In the genomic region with DNA sequence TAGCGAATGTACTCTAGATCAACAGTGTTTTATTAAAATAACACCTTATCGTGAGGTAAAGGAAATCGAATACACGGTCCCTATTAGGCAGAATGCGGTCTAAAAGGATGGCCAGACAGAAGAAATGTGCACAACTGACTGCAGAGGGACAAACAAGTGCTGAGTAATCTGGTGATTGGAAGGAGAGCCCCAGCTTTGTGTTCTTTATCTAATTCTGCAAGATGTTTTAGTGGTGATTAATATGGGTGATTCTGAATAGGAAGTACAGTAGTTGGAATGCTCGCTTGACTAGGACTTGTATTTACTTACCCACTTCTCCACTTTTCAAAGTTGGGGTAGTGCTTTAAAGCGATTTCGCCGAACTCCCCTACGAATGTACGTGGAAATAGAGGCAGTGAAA, we compare ENCODE assay signal across 8 cellular contexts. TPM values are rescaled to one million over a fixed set of nuclear protein-coding genes. Genes with fewer than 3 reads are reported as not detected.
DNase-seq lines count a peak whose midpoint lies in the region; ATAC-seq and TF ChIP-seq lines count a peak whose summit lies in the region.

No MANE protein-coding gene starts in this region.

- H3K36me3 ChIP-seq in HUES48 (ENCODE audit: control insufficient read depth, insufficient read depth, low read length) (no peaks in the 10 kb centered on the region), iPS-15b (ENCODE audit: control insufficient read depth, insufficient read depth, low read length) (peaks cover 2% of the 10 kb centered on the region)

- DNase-seq in CD4-positive, alpha-beta T cell = no peak
- no peak for DNase-seq in activated naive CD4-positive, alpha-beta T cell treated with anti-CD3 and anti-CD28 coated beads, Interleukin-2, amount 50 U/mL, for 72 hours (ENCODE audit: low spot score in 2 of 2)
- peak in 1 of 2 donors; percentile 1 for DNase-seq in stimulated activated naive CD8-positive, alpha-beta T cell treated with anti-CD3 and anti-CD28 coated beads, Interleukin-15, amount 100 ng/mL, for 72 hours
- DNase-seq in NCI-H446 treated with DMSO at 0.1 percent for 48 hours (lab: John Stamatoyannopoulos, UW) (no peak), left colon (no peak), NCI-H510A treated with DMSO at 0.1 percent for 48 hours (lab: John Stamatoyannopoulos, UW) (no peak)

- peaks cover 18% of the 10 kb centered on the region for H3K36me3 Mint-ChIP-seq in CD4-positive, alpha-beta T cell (ENCODE audit: low read depth)
- no peaks in the 10 kb centered on the region for H3K36me3 Mint-ChIP-seq in activated naive CD4-positive, alpha-beta T cell treated with anti-CD3 and anti-CD28 coated beads, Interleukin-2, amount 50 U/mL, for 72 hours

- CTCF ChIA-PET in CD4-positive, alpha-beta T cell (lab: Charles Lee) = no interaction called here

- H3K4me3 ChIP-seq in HUES48 (ENCODE audit: low read depth, low read length) (peak overlapping the region; percentile 94), iPS-15b (ENCODE audit: low read depth, low read length) (peak overlapping the region; percentile 73)

- no peaks in the 10 kb centered on the region for H3K27me3 ChIP-seq in CD4-positive, alpha-beta T cell (ENCODE audit: control insufficient read depth, insufficient read depth, low read length)
- H3K27me3 ChIP-seq in HUES48 (ENCODE audit: control insufficient read depth, insufficient read depth, low read length) (peaks cover 9% of the 10 kb centered on the region; the same call in 1 of the 2 replicates), iPS-15b (ENCODE audit: control insufficient read depth, insufficient read depth, low read length) (no peaks in the 10 kb centered on the region)

- intact Hi-C loops in CD4-positive, alpha-beta T cell (cut with DNase I, micrococcal nuclease) = loop anchor here (10.0 kb wide), 2 partner anchors 48 to 888 kb away; partner anchors contain the start of gene PGRMC1 (in 1 of the 2)
- intact Hi-C loops in left colon (cut with DNase I, micrococcal nuclease) = no loop called here

- no peaks in the 10 kb centered on the region for H3K27me3 Mint-ChIP-seq in CD4-positive, alpha-beta T cell
- no peaks in the 10 kb centered on the region for H3K27me3 Mint-ChIP-seq in stimulated activated naive CD8-positive, alpha-beta T cell treated with anti-CD3 and anti-CD28 coated beads, Interleukin-15, amount 100 ng/mL, for 72 hours

- peak overlapping the region; percentile 81 for H3K9ac ChIP-seq in HUES48 (ENCODE audit: low read depth, low read length)
- no peak overlapping the region for H3K9ac ChIP-seq in iPS-15b (ENCODE audit: low read depth, low read length)

- ATAC-seq in CD4-positive, alpha-beta T cell (ENCODE audit: poor library complexity) = no peak
- peak in 1 of 2 donors; percentile 6 for ATAC-seq in activated naive CD4-positive, alpha-beta T cell treated with anti-CD3 and anti-CD28 coated beads, Interleukin-2, amount 50 U/mL, for 72 hours
- no peak for ATAC-seq in stimulated activated naive CD8-positive, alpha-beta T cell treated with anti-CD3 and anti-CD28 coated beads, Interleukin-15, amount 100 ng/mL, for 72 hours
- no peak for ATAC-seq in left colon

- peaks cover 44% of the 10 kb centered on the region for H3K4me1 Mint-ChIP-seq in CD4-positive, alpha-beta T cell (ENCODE audit: low read depth)
- peaks cover 32% of the 10 kb centered on the region for H3K4me1 Mint-ChIP-seq in stimulated activated naive CD8-positive, alpha-beta T cell treated with anti-CD3 and anti-CD28 coated beads, Interleukin-15, amount 100 ng/mL, for 72 hours

- H3K4me3 Mint-ChIP-seq in CD4-positive, alpha-beta T cell = peak overlapping the region; percentile 100
- peak overlapping the region; percentile 97 to 99 for H3K4me3 Mint-ChIP-seq in stimulated activated naive CD8-positive, alpha-beta T cell treated with anti-CD3 and anti-CD28 coated beads, Interleukin-15, amount 100 ng/mL, for 72 hours

- POLR2A ChIA-PET in CD4-positive, alpha-beta T cell (lab: Charles Lee) = interaction anchor here (1.0 to 1.4 kb wide), 3 partner anchors 13 to 57 kb away, joined by 3 to 6 read pairs (median 3); no protein-coding TSS in a partner anchor

- peak overlapping the region; percentile 88 for H3K27ac ChIP-seq in CD4-positive, alpha-beta T cell (ENCODE audit: low read depth, low read length)
- peak overlapping the region; percentile 91 for H3K27ac ChIP-seq in HUES48 (ENCODE audit: low read depth, low read length)

- no peaks in the 10 kb centered on the region for H3K9me3 ChIP-seq in CD4-positive, alpha-beta T cell (ENCODE audit: control insufficient read depth, low read length)
- H3K9me3 ChIP-seq in HUES48 (ENCODE audit: control insufficient read depth, insufficient read depth, low read length) (no peaks in the 10 kb centered on the region), iPS-15b (ENCODE audit: control insufficient read depth, insufficient read depth, low read length) (no peaks in the 10 kb centered on the region)

- peak overlapping the region; percentile 99 for H3K27ac Mint-ChIP-seq in CD4-positive, alpha-beta T cell
- H3K27ac Mint-ChIP-seq in activated naive CD4-positive, alpha-beta T cell treated with anti-CD3 and anti-CD28 coated beads, Interleukin-2, amount 50 U/mL, for 72 hours = peak overlapping the region; percentile 99
- peak overlapping the region in 1 of 2 donors; percentile 81 for H3K27ac Mint-ChIP-seq in stimulated activated naive CD8-positive, alpha-beta T cell treated with anti-CD3 and anti-CD28 coated beads, Interleukin-15, amount 100 ng/mL, for 72 hours

- TF ChIP-seq CTCF in CD4-positive, alpha-beta T cell (IDR thresholded peaks at IDR 0.05) = no peak

- peaks cover 29% of the 10 kb centered on the region for H3K4me1 ChIP-seq in HUES48 (ENCODE audit: control insufficient read depth, insufficient read depth, low read length)
- H3K4me1 ChIP-seq in iPS-15b (ENCODE audit: control insufficient read depth, insufficient read depth, low read length) = no peaks in the 10 kb centered on the region

- no peaks in the 10 kb centered on the region for H3K9me3 Mint-ChIP-seq in CD4-positive, alpha-beta T cell
- no peaks in the 10 kb centered on the region for H3K9me3 Mint-ChIP-seq in activated naive CD4-positive, alpha-beta T cell treated with anti-CD3 and anti-CD28 coated beads, Interleukin-2, amount 50 U/mL, for 72 hours
- H3K9me3 Mint-ChIP-seq in stimulated activated naive CD8-positive, alpha-beta T cell treated with anti-CD3 and anti-CD28 coated beads, Interleukin-15, amount 100 ng/mL, for 72 hours = no peaks in the 10 kb centered on the region

RNA-seq across cellular contexts. Expression of gene WDR44, which starts 1.2 kb away (rescaled TPM):
- 10 to 100 TPM; 11.7 to 12.2 TPM for total RNA-seq in CD4-positive, alpha-beta T cell
- 1 to 10 TPM; 8.0 TPM for total RNA-seq in activated naive CD4-positive, alpha-beta T cell treated with anti-CD3 and anti-CD28 coated beads, Interleukin-2, amount 50 U/mL, for 72 hours
- 10 to 100 TPM; 10.8 to 13.8 TPM for total RNA-seq in left colon

Comparison
In these comparisons a context has a peak if more than half of its experiments do, and no peak if none do; other contexts are left out.
1. intact Hi-C loops: an anchor here in CD4-positive, alpha-beta T cell (10.0 kb wide); none called in left colon.